In genomic region chr11:126890561-126890960, GRCh38 we compare ENCODE assay signal across 1 cellular context.
A peak's percentile ranks its signal among the peaks of the same experiment; 100 is the strongest.
TF ChIP-seq lines count a peak whose summit lies in the region.

No MANE protein-coding gene starts in this region.

TF ChIP-seq in WTC11, 78 proteins besides CTCF, POLR2A, EP300 and RAD21 (continued from another document):
- TF ChIP-seq, protein P1, sequence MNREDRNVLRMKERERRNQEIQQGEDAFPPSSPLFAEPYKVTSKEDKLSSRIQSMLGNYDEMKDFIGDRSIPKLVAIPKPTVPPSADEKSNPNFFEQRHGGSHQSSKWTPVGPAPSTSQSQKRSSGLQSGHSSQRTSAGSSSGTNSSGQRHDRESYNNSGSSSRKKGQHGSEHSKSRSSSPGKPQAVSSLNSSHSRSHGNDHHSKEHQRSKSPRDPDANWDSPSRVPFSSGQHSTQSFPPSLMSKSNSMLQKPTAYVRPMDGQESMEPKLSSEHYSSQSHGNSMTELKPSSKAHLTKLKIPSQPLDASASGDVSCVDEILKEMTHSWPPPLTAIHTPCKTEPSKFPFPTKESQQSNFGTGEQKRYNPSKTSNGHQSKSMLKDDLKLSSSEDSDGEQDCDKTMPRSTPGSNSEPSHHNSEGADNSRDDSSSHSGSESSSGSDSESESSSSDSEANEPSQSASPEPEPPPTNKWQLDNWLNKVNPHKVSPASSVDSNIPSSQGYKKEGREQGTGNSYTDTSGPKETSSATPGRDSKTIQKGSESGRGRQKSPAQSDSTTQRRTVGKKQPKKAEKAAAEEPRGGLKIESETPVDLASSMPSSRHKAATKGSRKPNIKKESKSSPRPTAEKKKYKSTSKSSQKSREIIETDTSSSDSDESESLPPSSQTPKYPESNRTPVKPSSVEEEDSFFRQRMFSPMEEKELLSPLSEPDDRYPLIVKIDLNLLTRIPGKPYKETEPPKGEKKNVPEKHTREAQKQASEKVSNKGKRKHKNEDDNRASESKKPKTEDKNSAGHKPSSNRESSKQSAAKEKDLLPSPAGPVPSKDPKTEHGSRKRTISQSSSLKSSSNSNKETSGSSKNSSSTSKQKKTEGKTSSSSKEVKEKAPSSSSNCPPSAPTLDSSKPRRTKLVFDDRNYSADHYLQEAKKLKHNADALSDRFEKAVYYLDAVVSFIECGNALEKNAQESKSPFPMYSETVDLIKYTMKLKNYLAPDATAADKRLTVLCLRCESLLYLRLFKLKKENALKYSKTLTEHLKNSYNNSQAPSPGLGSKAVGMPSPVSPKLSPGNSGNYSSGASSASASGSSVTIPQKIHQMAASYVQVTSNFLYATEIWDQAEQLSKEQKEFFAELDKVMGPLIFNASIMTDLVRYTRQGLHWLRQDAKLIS (CRISPR knock-in tag; IDR thresholded peaks at IDR 0.05; ENCODE audit: borderline replicate concordance) = no peak
- TF ChIP-seq ZNF121 (CRISPR knock-in tag; IDR thresholded peaks at IDR 0.05) (no peak), ZNF512 (CRISPR knock-in tag; IDR thresholded peaks at IDR 0.05; ENCODE audit: borderline replicate concordance) (no peak), ZSCAN18 (CRISPR knock-in tag; IDR thresholded peaks at IDR 0.05) (no peak), TP53 (CRISPR knock-in tag; IDR thresholded peaks at IDR 0.05) (no peak), NR1H2 (CRISPR knock-in tag; IDR thresholded peaks at IDR 0.05) (no peak), GABPB1 (CRISPR knock-in tag; IDR thresholded peaks at IDR 0.05) (no peak), NR2C2 (CRISPR knock-in tag; IDR thresholded peaks at IDR 0.05) (no peak), ZNF138 (CRISPR knock-in tag; conservative IDR thresholded peaks at IDR 0.05) (0 out of 2 replicates have a peak, but pooled peaks have one; percentile 37), TEAD1 (CRISPR knock-in tag; IDR thresholded peaks at IDR 0.05) (no peak), ZMAT4 (CRISPR knock-in tag; IDR thresholded peaks at IDR 0.05) (no peak), KAT7 (CRISPR knock-in tag; IDR thresholded peaks at IDR 0.05; ENCODE audit: borderline replicate concordance) (no peak)
- TF ChIP-seq, protein P2, sequence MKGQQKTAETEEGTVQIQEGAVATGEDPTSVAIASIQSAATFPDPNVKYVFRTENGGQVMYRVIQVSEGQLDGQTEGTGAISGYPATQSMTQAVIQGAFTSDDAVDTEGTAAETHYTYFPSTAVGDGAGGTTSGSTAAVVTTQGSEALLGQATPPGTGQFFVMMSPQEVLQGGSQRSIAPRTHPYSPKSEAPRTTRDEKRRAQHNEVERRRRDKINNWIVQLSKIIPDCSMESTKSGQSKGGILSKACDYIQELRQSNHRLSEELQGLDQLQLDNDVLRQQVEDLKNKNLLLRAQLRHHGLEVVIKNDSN (CRISPR knock-in tag; IDR thresholded peaks at IDR 0.05) = peak; percentile 23; the same call in 1 of the 2 replicates
- TF ChIP-seq, protein P3, sequence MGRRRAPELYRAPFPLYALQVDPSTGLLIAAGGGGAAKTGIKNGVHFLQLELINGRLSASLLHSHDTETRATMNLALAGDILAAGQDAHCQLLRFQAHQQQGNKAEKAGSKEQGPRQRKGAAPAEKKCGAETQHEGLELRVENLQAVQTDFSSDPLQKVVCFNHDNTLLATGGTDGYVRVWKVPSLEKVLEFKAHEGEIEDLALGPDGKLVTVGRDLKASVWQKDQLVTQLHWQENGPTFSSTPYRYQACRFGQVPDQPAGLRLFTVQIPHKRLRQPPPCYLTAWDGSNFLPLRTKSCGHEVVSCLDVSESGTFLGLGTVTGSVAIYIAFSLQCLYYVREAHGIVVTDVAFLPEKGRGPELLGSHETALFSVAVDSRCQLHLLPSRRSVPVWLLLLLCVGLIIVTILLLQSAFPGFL (CRISPR knock-in tag; IDR thresholded peaks at IDR 0.05; ENCODE audit: borderline replicate concordance) = no peak
